Comparison of ENCODE assay signal across 29 cellular contexts in genomic region chr6:5345324-5345723, GRCh38.
"Had no signal": no experiment of that assay in that cellular context is flagged by ENCODE, and none has a peak within 500 bp of the region (broad histone marks: within the 10 kb centered on the region; RNA-seq: fewer than 3 reads in every experiment).

No MANE protein-coding gene starts in this region.

- H3K27me3 ChIP-seq: brain microvascular endothelial cell had no signal

- H3K36me3 ChIP-seq: brain microvascular endothelial cell, WERI-Rb-1 had no signal

- ATAC-seq: activated CD4-positive, CD25-positive, alpha-beta regulatory T cell treated with anti-CD3 and anti-CD28 coated beads, Interleukin-2, amount 50 U/mL, for 24 hours; activated CD8-positive, alpha-beta T cell treated with anti-CD3 and anti-CD28 coated beads for 36 hours; activated T-cell treated with anti-CD3 and anti-CD28 coated beads, Interleukin-2, amount 50 U/mL, for 4 hours; activated T-helper 17 cell treated with anti-CD3 and anti-CD28 coated beads, Interleukin-2, amount 50 U/mL, for 72 hours; esophagus mucosa; T-helper 17 cell had no signal

- DNase-seq: activated B cell treated with CpG ODN at 0.5 μM for 24 hours; activated CD4-positive, alpha-beta T cell treated with anti-CD3 and anti-CD28 coated beads for 48 hours; activated CD4-positive, alpha-beta T cell treated with anti-CD3 and anti-CD28 coated beads, Interleukin-2, amount 50 U/mL, for 1 hour; activated CD4-positive, alpha-beta T cell treated with anti-CD3 and anti-CD28 coated beads, Interleukin-2, amount 50 U/mL, for 48 hours; activated CD8-positive, alpha-beta memory T cell treated with anti-CD3 and anti-CD28 coated beads for 24 hours; activated CD8-positive, alpha-beta T cell treated with anti-CD3 and anti-CD28 coated beads for 36 hours; activated effector memory CD4-positive, alpha-beta T cell treated with Interleukin-2 at 50 U/mL for 16 hours; activated gamma-delta T cell treated with Interleukin-2 at 50 U/mL for 16 hours; activated naive CD4-positive, alpha-beta T cell treated with anti-CD3 and anti-CD28 coated beads, Interleukin-2, amount 50 U/mL, for 16 hours; activated naive CD4-positive, alpha-beta T cell treated with Interleukin-2 at 50 U/mL for 16 hours; activated T-cell treated with anti-CD3 and anti-CD28 coated beads, Interleukin-2, amount 50 U/mL, for 4 hours; amniotic stem cell; anterior cingulate cortex; brain microvascular endothelial cell; effector CD8-positive, alpha-beta T cell; foreskin fibroblast; head of caudate nucleus; T-helper 17 cell; T1000; WERI-Rb-1 had no signal

- H3K4me3 ChIP-seq: coronary artery had no signal

- FAIRE-seq: astrocyte, bronchial epithelial cell, endometrium, endothelial cell of umbilical vein, frontal cortex had no signal

- H3K27ac ChIP-seq: brain microvascular endothelial cell, coronary artery, WERI-Rb-1 had no signal
